ENCODE assay signal across 14 cellular contexts in the genomic region with DNA sequence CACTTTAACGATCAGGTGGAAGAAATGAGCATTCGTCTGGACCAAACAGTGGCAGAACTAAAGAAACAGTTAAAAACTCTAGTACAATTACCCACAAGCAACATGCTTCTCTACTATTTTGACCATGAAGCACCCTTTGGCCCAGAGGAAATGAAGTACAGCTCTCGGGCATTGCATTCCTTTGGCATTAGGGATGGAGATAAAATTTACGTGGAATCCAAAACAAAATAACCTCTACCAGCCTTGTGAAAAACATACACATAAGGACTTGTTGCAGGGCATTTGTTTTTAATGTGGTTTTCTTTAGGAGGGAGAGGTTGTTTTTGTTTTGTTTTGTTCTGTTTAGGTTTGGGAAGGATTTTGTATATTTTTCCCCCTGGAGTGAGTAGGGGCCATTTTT.
"Had no signal": no experiment of that assay in that cellular context is flagged by ENCODE, and none has a peak within 500 bp of the region (broad histone marks: within the 10 kb centered on the region; RNA-seq: fewer than 3 reads in every experiment).

No MANE protein-coding gene starts in this region.

- H3K4me3 ChIP-seq: uterus had no signal

- H3K27me3 ChIP-seq: neutrophil, uterus had no signal

- DNase-seq: activated CD4-positive, alpha-beta T cell treated with anti-CD3 and anti-CD28 coated beads, Interleukin-2, amount 10 ng/mL, durations not matched to agents 7 days and 5 days; activated CD4-positive, CD25-positive, alpha-beta regulatory T cell; activated naive CD4-positive, alpha-beta T cell treated with anti-CD3 and anti-CD28 coated beads, Interleukin-2, amount 50 U/mL, for 16 hours; activated T-cell treated with anti-CD3 and anti-CD28 coated beads for 4 hours; amniotic stem cell; effector CD8-positive, alpha-beta T cell; head of caudate nucleus; naive thymus-derived CD4-positive, alpha-beta T cell; posterior cingulate gyrus; small intestine; T-helper 2 cell; uterus had no signal

- H3K4me1 ChIP-seq: uterus had no signal

- H3K9me3 ChIP-seq: neutrophil, uterus had no signal

- H3K27me3 Mint-ChIP-seq: activated CD4-positive, alpha-beta T cell treated with anti-CD3 and anti-CD28 coated beads, Interleukin-2, amount 10 ng/mL, durations not matched to agents 7 days and 5 days; naive thymus-derived CD4-positive, alpha-beta T cell had no signal

- H3K27ac Mint-ChIP-seq: activated CD4-positive, alpha-beta T cell treated with anti-CD3 and anti-CD28 coated beads, Interleukin-2, amount 10 ng/mL, durations not matched to agents 7 days and 5 days; activated T-helper 2 cell treated with anti-CD3 and anti-CD28 coated beads, Interferon-gamma antibody, Interleukin-2, Interleukin-4, amounts not matched to agents 10 μg/mL and 5 μg/mL and 100 μg/mL, durations not matched to agents 14 hours and 24 hours and 36 hours had no signal

- H3K36me3 ChIP-seq: neutrophil, uterus had no signal

- H3K9me3 Mint-ChIP-seq: activated CD4-positive, alpha-beta T cell treated with anti-CD3 and anti-CD28 coated beads, Interleukin-2, amount 10 ng/mL, durations not matched to agents 7 days and 5 days; activated T-helper 2 cell treated with anti-CD3 and anti-CD28 coated beads, Interferon-gamma antibody, Interleukin-2, Interleukin-4, amounts not matched to agents 10 μg/mL and 5 μg/mL and 100 μg/mL, durations not matched to agents 14 hours and 24 hours and 36 hours; naive thymus-derived CD4-positive, alpha-beta T cell had no signal

- H3K27ac ChIP-seq: neutrophil, uterus had no signal

- H3K4me3 Mint-ChIP-seq: activated CD4-positive, alpha-beta T cell treated with anti-CD3 and anti-CD28 coated beads, Interleukin-2, amount 10 ng/mL, durations not matched to agents 7 days and 5 days; naive thymus-derived CD4-positive, alpha-beta T cell had no signal
